In genomic region chr22:32016081-32016480, GRCh38 we compare ENCODE assay signal across 21 cellular contexts. TPM values are rescaled to one million over a fixed set of nuclear protein-coding genes. Genes with fewer than 3 reads are reported as not detected.
DNase-seq lines count a peak whose midpoint lies in the region; ATAC-seq and TF ChIP-seq lines count a peak whose summit lies in the region.
"Had no signal": no experiment of that assay in that cellular context is flagged by ENCODE, and none has a peak within 500 bp of the region (broad histone marks: within the 10 kb centered on the region; RNA-seq: fewer than 3 reads in every experiment).

No MANE protein-coding gene starts in this region.

- no peak overlapping the region for H3K27ac ChIP-seq in HL-60 (replicated peaks)
- H3K27ac ChIP-seq in CD4-positive, alpha-beta T cell (ENCODE audit: low read depth, low read length): no peak overlapping the region
- H3K27ac ChIP-seq: BLaER1 had no signal

- ATAC-seq in CD4-positive, alpha-beta T cell (ENCODE audit: poor library complexity): no peak
- ATAC-seq: CD8-positive, alpha-beta T cell; GM12878 had no signal

- H3K27ac Mint-ChIP-seq in CD4-positive, alpha-beta T cell: no peak overlapping the region
- no peak overlapping the region for H3K27ac Mint-ChIP-seq in activated T-cell treated with anti-CD3 and anti-CD28 coated beads, Interleukin-2, amount 50 U/mL, for 24 hours
- H3K27ac Mint-ChIP-seq: CD4-positive, CD25-positive, alpha-beta regulatory T cell; CD8-positive, alpha-beta T cell had no signal

- DNase-seq in SKM-1 treated with dmso at 0.1 percent for 144 hours (lab: John Stamatoyannopoulos, UW; ENCODE audit: unreplicated experiment) (peak; percentile 18), SKM-1 (lab: John Stamatoyannopoulos, UW; ENCODE audit: unreplicated experiment) (no peak), GF-D8 (lab: John Stamatoyannopoulos, UW) (peak; percentile 9), HL-60 (ENCODE audit: low read depth in 1 of 2, low spot score in 1 of 2) (peak; percentile 13 to 59), MV-4-11 (lab: John Stamatoyannopoulos, UW) (peak; percentile 57)
- DNase-seq in CD4-positive, alpha-beta T cell: no peak
- no peak for DNase-seq in activated effector memory CD4-positive, alpha-beta T cell treated with Interleukin-2 at 50 U/mL for 16 hours
- no peak for DNase-seq in activated T-cell treated with anti-CD3 and anti-CD28 coated beads, Interleukin-2, amount 50 U/mL, for 24 hours
- DNase-seq: 8988T; ACHN; BE2C; C1 segment of cervical spinal cord; Caco-2; Calu3; CD4-positive, CD25-positive, alpha-beta regulatory T cell; CD8-positive, alpha-beta T cell; DMS79 treated with DMSO at 0.1 percent for 48 hours had no signal

- H3K36me3 Mint-ChIP-seq in CD4-positive, alpha-beta T cell (ENCODE audit: low read depth): no peaks in the 10 kb centered on the region
- H3K36me3 Mint-ChIP-seq in activated T-cell treated with anti-CD3 and anti-CD28 coated beads, Interleukin-2, amount 50 U/mL, for 24 hours (ENCODE audit: low read depth): peaks cover 4% of the 10 kb centered on the region
- H3K36me3 Mint-ChIP-seq: CD14-positive monocyte; CD8-positive, alpha-beta T cell had no signal

- H3K9me3 Mint-ChIP-seq in CD4-positive, alpha-beta T cell: peaks cover 14% of the 10 kb centered on the region
- H3K9me3 Mint-ChIP-seq in activated T-cell treated with anti-CD3 and anti-CD28 coated beads, Interleukin-2, amount 50 U/mL, for 24 hours: peaks cover 17% of the 10 kb centered on the region

- peaks cover 21% of the 10 kb centered on the region for H3K9me3 ChIP-seq in CD4-positive, alpha-beta T cell (ENCODE audit: control insufficient read depth, low read length)
- H3K9me3 ChIP-seq: BE2C had no signal

- intact Hi-C loops in CD4-positive, alpha-beta T cell (cut with DNase I, micrococcal nuclease): no loop called here

- H3K27me3 Mint-ChIP-seq in CD4-positive, alpha-beta T cell: peaks cover 27% of the 10 kb centered on the region
- peaks cover 33% of the 10 kb centered on the region for H3K27me3 Mint-ChIP-seq in activated T-cell treated with anti-CD3 and anti-CD28 coated beads, Interleukin-2, amount 50 U/mL, for 24 hours

- POLR2A ChIA-PET in CD4-positive, alpha-beta T cell (lab: Charles Lee): no interaction called here

- H3K4me3 Mint-ChIP-seq in CD4-positive, alpha-beta T cell: no peak overlapping the region
- H3K4me3 Mint-ChIP-seq in activated T-cell treated with anti-CD3 and anti-CD28 coated beads, Interleukin-2, amount 50 U/mL, for 24 hours: no peak overlapping the region
- H3K4me3 Mint-ChIP-seq: CD14-positive monocyte; CD4-positive, CD25-positive, alpha-beta regulatory T cell; CD8-positive, alpha-beta T cell had no signal

- H3K27me3 ChIP-seq in HL-60 (ENCODE audit: insufficient read depth, poor library complexity, severe bottlenecking): no peaks in the 10 kb centered on the region
- H3K27me3 ChIP-seq in CD4-positive, alpha-beta T cell (ENCODE audit: control insufficient read depth, insufficient read depth, low read length): peaks cover 12% of the 10 kb centered on the region
- H3K27me3 ChIP-seq: BE2C, BLaER1 had no signal

- no peak for TF ChIP-seq CTCF in HL-60 (IDR thresholded peaks at IDR 0.05; ENCODE audit: insufficient read depth, low read length)
- TF ChIP-seq CTCF in CD4-positive, alpha-beta T cell (IDR thresholded peaks at IDR 0.05): no peak

- CTCF ChIA-PET in CD4-positive, alpha-beta T cell (lab: Charles Lee): interaction anchor here (0.6 kb wide), 1 partner anchor 26 kb away, joined by 3 read pairs; no protein-coding TSS in a partner anchor

- H3K4me3 ChIP-seq in HL-60 (replicated peaks; ENCODE audit: insufficient read depth, low read length): no peak overlapping the region
- H3K4me3 ChIP-seq: BLaER1, GM12878 had no signal

- no peaks in the 10 kb centered on the region for H3K4me1 Mint-ChIP-seq in CD4-positive, alpha-beta T cell (ENCODE audit: low read depth)
- H3K4me1 Mint-ChIP-seq in activated T-cell treated with anti-CD3 and anti-CD28 coated beads, Interleukin-2, amount 50 U/mL, for 24 hours (ENCODE audit: low read depth): peaks cover 7% of the 10 kb centered on the region
- H3K4me1 Mint-ChIP-seq: CD4-positive, CD25-positive, alpha-beta regulatory T cell had no signal

RNA-seq across cellular contexts. Expression of gene SLC5A1, which starts 27.0 kb away (rescaled TPM):
- total RNA-seq in CD4-positive, alpha-beta T cell: not detected
- total RNA-seq: A673; CD4-positive, CD25-positive, alpha-beta regulatory T cell; CD8-positive, alpha-beta T cell; GM12878 had no signal

Comparison
In these comparisons a context has a peak if more than half of its experiments do, and no peak if none do; other contexts are left out.
1. DNase-seq: peak in SKM-1 treated with dmso at 0.1 percent for 144 hours (single experiment), GF-D8 (single experiment), HL-60 (2 of 2) and MV-4-11 (single experiment); none in SKM-1 (single experiment), CD4-positive, alpha-beta T cell (0 of 10), activated effector memory CD4-positive, alpha-beta T cell treated with Interleukin-2 at 50 U/mL for 16 hours (single experiment) and activated T-cell treated with anti-CD3 and anti-CD28 coated beads, Interleukin-2, amount 50 U/mL, for 24 hours (single experiment).